ENCODE assay signal across 16 cellular contexts in the genomic region with DNA sequence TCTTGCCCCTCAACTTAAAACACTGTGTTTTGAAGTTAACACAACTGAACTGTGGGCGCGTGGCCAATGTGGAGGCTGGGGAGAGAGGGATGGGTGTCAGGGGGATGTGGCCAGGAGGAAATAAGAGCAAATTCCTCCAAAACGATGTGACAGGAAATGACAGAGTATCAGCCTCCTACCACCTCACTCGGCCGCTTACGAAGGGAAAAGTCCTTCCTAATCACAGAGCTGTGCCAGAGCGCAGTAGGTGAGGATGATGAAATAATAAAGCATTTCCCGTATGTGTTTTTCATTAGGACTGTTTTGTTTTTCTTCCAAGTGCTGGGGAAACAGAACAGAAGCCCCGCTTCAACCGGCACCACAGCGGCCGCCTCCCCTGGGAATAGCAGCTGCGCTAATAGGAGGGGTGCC.
DNase-seq lines count a peak whose midpoint lies in the region; ATAC-seq and TF ChIP-seq lines count a peak whose summit lies in the region.
"Had no signal": no experiment of that assay in that cellular context is flagged by ENCODE, and none has a peak within 500 bp of the region (broad histone marks: within the 10 kb centered on the region; RNA-seq: fewer than 3 reads in every experiment).

No MANE protein-coding gene starts in this region.

- no peaks in the 10 kb centered on the region for H3K36me3 Mint-ChIP-seq in nephron (ENCODE audit: low read depth)
- H3K36me3 Mint-ChIP-seq in CD4-positive, alpha-beta T cell (ENCODE audit: low read depth): no peaks in the 10 kb centered on the region

- peak overlapping the region; percentile 58 to 82 (median 71) for H3K27ac Mint-ChIP-seq in nephron
- no peak overlapping the region for H3K27ac Mint-ChIP-seq in CD4-positive, alpha-beta T cell

- POLR2A ChIA-PET in CD4-positive, alpha-beta T cell (lab: Charles Lee): no interaction called here

- H3K4me3 Mint-ChIP-seq in nephron: no peak overlapping the region
- no peak overlapping the region for H3K4me3 Mint-ChIP-seq in CD4-positive, alpha-beta T cell

- H3K9me3 Mint-ChIP-seq in nephron: no peaks in the 10 kb centered on the region
- no peaks in the 10 kb centered on the region for H3K9me3 Mint-ChIP-seq in CD4-positive, alpha-beta T cell

- DNase-seq in A172 (ENCODE audit: low spot score): peak; percentile 88
- DNase-seq in HFF-Myc (ENCODE audit: extremely low read depth, low read depth): peak; percentile 16
- peak; percentile 58 for DNase-seq in fibroblast of villous mesenchyme (ENCODE audit: low read depth)
- no peak for DNase-seq in CD4-positive, alpha-beta T cell
- DNase-seq: activated CD4-positive, alpha-beta T cell treated with anti-CD3 and anti-CD28 coated beads for 4 hours; erythroblast; hypothalamus; NCI-H1694; stomach; T-helper 9 cell had no signal

- peaks cover 13% of the 10 kb centered on the region for H3K27me3 ChIP-seq in CD4-positive, alpha-beta T cell (ENCODE audit: control insufficient read depth, insufficient read depth, low read length)

- ATAC-seq in HG02981 (IDR thresholded peaks at IDR 0.05; ENCODE audit: unreplicated experiment) (no peak), HG03354 (IDR thresholded peaks at IDR 0.05; ENCODE audit: poor library complexity, severe bottlenecking, unreplicated experiment) (no peak), SK-N-SH treated with all-trans-retinoic acid at 6 μM for 48 hours (no peak)
- ATAC-seq in CD4-positive, alpha-beta T cell (ENCODE audit: poor library complexity): no peak

- intact Hi-C loops in CD4-positive, alpha-beta T cell (cut with DNase I, micrococcal nuclease): no loop called here

- CTCF ChIA-PET in CD4-positive, alpha-beta T cell (lab: Charles Lee): no interaction called here

- H3K9me3 ChIP-seq in CD4-positive, alpha-beta T cell (ENCODE audit: control insufficient read depth, low read length): no peaks in the 10 kb centered on the region
- H3K9me3 ChIP-seq: prostate gland, stomach had no signal

- no peak for TF ChIP-seq CTCF in HFF-Myc (IDR thresholded peaks at IDR 0.05; ENCODE audit: low read depth, low read length, missing control alignments)
- no peak for TF ChIP-seq CTCF in fibroblast of villous mesenchyme (IDR thresholded peaks at IDR 0.05; ENCODE audit: insufficient read depth, low read depth, low read length)
- TF ChIP-seq CTCF in nephron (IDR thresholded peaks at IDR 0.05; ENCODE audit: unreplicated experiment in 3 of 3): no peak
- TF ChIP-seq CTCF in CD4-positive, alpha-beta T cell (IDR thresholded peaks at IDR 0.05): no peak

- H3K27ac ChIP-seq in CD4-positive, alpha-beta T cell (ENCODE audit: low read depth, low read length): no peak overlapping the region
- H3K27ac ChIP-seq: prostate gland, stomach had no signal

- peaks cover 4% of the 10 kb centered on the region for H3K27me3 Mint-ChIP-seq in nephron (ENCODE audit: low read depth)
- H3K27me3 Mint-ChIP-seq in CD4-positive, alpha-beta T cell: peaks cover 50% of the 10 kb centered on the region

- H3K4me3 ChIP-seq in HFF-Myc (replicated peaks; ENCODE audit: low read depth, low read length) (no peak overlapping the region), fibroblast of villous mesenchyme (ENCODE audit: low read depth, low read length) (no peak overlapping the region)
- H3K4me3 ChIP-seq: coronary artery, prostate gland, stomach had no signal

- H3K4me1 Mint-ChIP-seq in nephron: peaks cover 33% of the 10 kb centered on the region
- H3K4me1 Mint-ChIP-seq in CD4-positive, alpha-beta T cell (ENCODE audit: low read depth): no peaks in the 10 kb centered on the region

TF ChIP-seq in SK-N-SH treated with all-trans-retinoic acid at 6 μM for 48 hours, 23 proteins besides CTCF, POLR2A, EP300 and RAD21:
- TF ChIP-seq ZNF8 (CRISPR knock-in tag; IDR thresholded peaks at IDR 0.05) (no peak), OSR1 (CRISPR knock-in tag; IDR thresholded peaks at IDR 0.05) (no peak), ARNTL (CRISPR knock-in tag; IDR thresholded peaks at IDR 0.05; ENCODE audit: borderline replicate concordance, low read depth) (no peak), BACH2 (CRISPR knock-in tag; IDR thresholded peaks at IDR 0.05; ENCODE audit: borderline replicate concordance) (no peak), ISL1 (CRISPR knock-in tag; IDR thresholded peaks at IDR 0.05) (no peak), RARB (CRISPR knock-in tag; IDR thresholded peaks at IDR 0.05) (no peak), ESRRG (CRISPR knock-in tag; IDR thresholded peaks at IDR 0.05) (no peak)
- TF ChIP-seq, protein P1, sequence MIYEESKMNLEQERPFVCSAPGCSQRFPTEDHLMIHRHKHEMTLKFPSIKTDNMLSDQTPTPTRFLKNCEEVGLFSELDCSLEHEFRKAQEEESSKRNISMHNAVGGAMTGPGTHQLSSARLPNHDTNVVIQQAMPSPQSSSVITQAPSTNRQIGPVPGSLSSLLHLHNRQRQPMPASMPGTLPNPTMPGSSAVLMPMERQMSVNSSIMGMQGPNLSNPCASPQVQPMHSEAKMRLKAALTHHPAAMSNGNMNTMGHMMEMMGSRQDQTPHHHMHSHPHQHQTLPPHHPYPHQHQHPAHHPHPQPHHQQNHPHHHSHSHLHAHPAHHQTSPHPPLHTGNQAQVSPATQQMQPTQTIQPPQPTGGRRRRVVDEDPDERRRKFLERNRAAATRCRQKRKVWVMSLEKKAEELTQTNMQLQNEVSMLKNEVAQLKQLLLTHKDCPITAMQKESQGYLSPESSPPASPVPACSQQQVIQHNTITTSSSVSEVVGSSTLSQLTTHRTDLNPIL (CRISPR knock-in tag; IDR thresholded peaks at IDR 0.05; ENCODE audit: low read depth): no peak
- TF ChIP-seq, protein P2, sequence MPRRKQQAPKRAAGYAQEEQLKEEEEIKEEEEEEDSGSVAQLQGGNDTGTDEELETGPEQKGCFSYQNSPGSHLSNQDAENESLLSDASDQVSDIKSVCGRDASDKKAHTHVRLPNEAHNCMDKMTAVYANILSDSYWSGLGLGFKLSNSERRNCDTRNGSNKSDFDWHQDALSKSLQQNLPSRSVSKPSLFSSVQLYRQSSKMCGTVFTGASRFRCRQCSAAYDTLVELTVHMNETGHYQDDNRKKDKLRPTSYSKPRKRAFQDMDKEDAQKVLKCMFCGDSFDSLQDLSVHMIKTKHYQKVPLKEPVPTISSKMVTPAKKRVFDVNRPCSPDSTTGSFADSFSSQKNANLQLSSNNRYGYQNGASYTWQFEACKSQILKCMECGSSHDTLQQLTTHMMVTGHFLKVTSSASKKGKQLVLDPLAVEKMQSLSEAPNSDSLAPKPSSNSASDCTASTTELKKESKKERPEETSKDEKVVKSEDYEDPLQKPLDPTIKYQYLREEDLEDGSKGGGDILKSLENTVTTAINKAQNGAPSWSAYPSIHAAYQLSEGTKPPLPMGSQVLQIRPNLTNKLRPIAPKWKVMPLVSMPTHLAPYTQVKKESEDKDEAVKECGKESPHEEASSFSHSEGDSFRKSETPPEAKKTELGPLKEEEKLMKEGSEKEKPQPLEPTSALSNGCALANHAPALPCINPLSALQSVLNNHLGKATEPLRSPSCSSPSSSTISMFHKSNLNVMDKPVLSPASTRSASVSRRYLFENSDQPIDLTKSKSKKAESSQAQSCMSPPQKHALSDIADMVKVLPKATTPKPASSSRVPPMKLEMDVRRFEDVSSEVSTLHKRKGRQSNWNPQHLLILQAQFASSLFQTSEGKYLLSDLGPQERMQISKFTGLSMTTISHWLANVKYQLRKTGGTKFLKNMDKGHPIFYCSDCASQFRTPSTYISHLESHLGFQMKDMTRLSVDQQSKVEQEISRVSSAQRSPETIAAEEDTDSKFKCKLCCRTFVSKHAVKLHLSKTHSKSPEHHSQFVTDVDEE (CRISPR knock-in tag; IDR thresholded peaks at IDR 0.05): no peak

Comparison
In these comparisons a context has a peak if more than half of its experiments do, and no peak if none do; other contexts are left out.
1. DNase-seq: peak in A172 (single experiment), HFF-Myc (single experiment) and fibroblast of villous mesenchyme (single experiment); none in CD4-positive, alpha-beta T cell (0 of 10).